ENCODE assay signal across 8 cellular contexts in genomic region chr9:92728831-92729734, GRCh38. TPM values are rescaled to one million over a fixed set of nuclear protein-coding genes. Genes with fewer than 3 reads are reported as not detected.
A peak's percentile ranks its signal among the peaks of the same experiment; 100 is the strongest.
DNase-seq lines count a peak whose midpoint lies in the region; ATAC-seq and TF ChIP-seq lines count a peak whose summit lies in the region.

No MANE protein-coding gene starts in this region.

- peak overlapping the region; percentile 14; the same call in 1 of the 2 replicates for H3K4me2 ChIP-seq in OCI-LY3 (ENCODE audit: low read length)

- no peaks in the 10 kb centered on the region for H3K27me3 ChIP-seq in OCI-LY3 (ENCODE audit: low read depth, low read length)
- no peaks in the 10 kb centered on the region for H3K27me3 ChIP-seq in tibial artery

- H3K36me3 ChIP-seq in OCI-LY3 (replicated peaks; ENCODE audit: low read depth, low read length) (peaks cover 13% of the 10 kb centered on the region), tibial artery (peaks cover 14 to 48% (median 38%) of the 10 kb centered on the region in 3 donors)

- H3K4me1 Mint-ChIP-seq in stimulated activated naive CD8-positive, alpha-beta T cell treated with anti-CD3 and anti-CD28 coated beads, Interleukin-15, amount 100 ng/mL, for 72 hours, result peaks cover 33% of the 10 kb centered on the region
- H3K4me1 Mint-ChIP-seq in stimulated activated naive B cell treated with anti-CD40 and anti-IgM and Interleukin-4, amounts not matched to agents 10 μg/mL and 1 μg/mL and 100 μg/mL, for 72 hours, result peaks cover 58 to 82% of the 10 kb centered on the region in 2 donors

- H3K36me3 Mint-ChIP-seq in stimulated activated naive B cell treated with anti-CD40 and anti-IgM and Interleukin-4, amounts not matched to agents 10 μg/mL and 1 μg/mL and 100 μg/mL, for 72 hours, result peaks cover 28 to 44% of the 10 kb centered on the region in 2 donors

- H3K4me3 ChIP-seq in OCI-LY3 (ENCODE audit: low read length) (no peak overlapping the region), tibial artery (no peak overlapping the region)

- H3K9me3 Mint-ChIP-seq in stimulated activated naive CD8-positive, alpha-beta T cell treated with anti-CD3 and anti-CD28 coated beads, Interleukin-15, amount 100 ng/mL, for 72 hours, result no peaks in the 10 kb centered on the region
- H3K9me3 Mint-ChIP-seq in stimulated activated naive B cell treated with anti-CD40 and anti-IgM and Interleukin-4, amounts not matched to agents 10 μg/mL and 1 μg/mL and 100 μg/mL, for 72 hours, result no peaks in the 10 kb centered on the region

- H3K27ac Mint-ChIP-seq in stimulated activated naive CD8-positive, alpha-beta T cell treated with anti-CD3 and anti-CD28 coated beads, Interleukin-15, amount 100 ng/mL, for 72 hours, result peak overlapping the region in 1 of 2 donors; percentile 59
- H3K27ac Mint-ChIP-seq in stimulated activated naive B cell treated with anti-CD40 and anti-IgM and Interleukin-4, amounts not matched to agents 10 μg/mL and 1 μg/mL and 100 μg/mL, for 72 hours, result peak overlapping the region; percentile 95

- no peak overlapping the region for H3K9ac ChIP-seq in OCI-LY3 (ENCODE audit: low read length)

- peaks cover 55% of the 10 kb centered on the region for H3K79me2 ChIP-seq in OCI-LY3 (ENCODE audit: low read length)

- H2AFZ ChIP-seq in OCI-LY3 (ENCODE audit: low read depth, low read length), result no peak overlapping the region

- intact Hi-C loops in cardiac septum (cut with DNase I), result no loop called here
- intact Hi-C loops in tibial artery (cut with DNase I; ENCODE audit: low total_unique reads), result no loop called here

- no peaks in the 10 kb centered on the region for H3K9me3 ChIP-seq in OCI-LY3 (ENCODE audit: insufficient read depth, low read length)
- no peaks in the 10 kb centered on the region for H3K9me3 ChIP-seq in tibial artery

- peaks cover 50% of the 10 kb centered on the region for H4K20me1 ChIP-seq in OCI-LY3 (ENCODE audit: insufficient read depth, low read length)

- no peak for DNase-seq in stimulated activated naive CD8-positive, alpha-beta T cell treated with anti-CD3 and anti-CD28 coated beads, Interleukin-15, Interleukin-2, amounts not matched to agents 100 U/mL and 50 U/mL, for 24 hours
- DNase-seq in stimulated activated naive CD8-positive, alpha-beta T cell treated with anti-CD3 and anti-CD28 coated beads, Interleukin-15, amount 100 ng/mL, for 72 hours, result no peak
- DNase-seq in cardiac septum (ENCODE audit: low spot score) (peak; percentile 78), tibial artery (no peak), SW480 (ENCODE audit: low spot score) (no peak)
- DNase-seq in stimulated activated naive B cell treated with anti-CD40 and anti-IgM and Interleukin-4, amounts not matched to agents 10 μg/mL and 1 μg/mL and 100 μg/mL, for 72 hours, result peak; percentile 56

- no peaks in the 10 kb centered on the region for H3K27me3 Mint-ChIP-seq in stimulated activated naive CD8-positive, alpha-beta T cell treated with anti-CD3 and anti-CD28 coated beads, Interleukin-15, amount 100 ng/mL, for 72 hours
- no peaks in the 10 kb centered on the region for H3K27me3 Mint-ChIP-seq in stimulated activated naive B cell treated with anti-CD40 and anti-IgM and Interleukin-4, amounts not matched to agents 10 μg/mL and 1 μg/mL and 100 μg/mL, for 72 hours

- peak; percentile 62 for TF ChIP-seq CTCF in OCI-LY3 (IDR thresholded peaks at IDR 0.05; ENCODE audit: low read depth, low read length)
- TF ChIP-seq CTCF in tibial artery (IDR thresholded peaks at IDR 0.05), result peak in 1 of 2 experiments; percentile 33

- no peak overlapping the region for H3K4me3 Mint-ChIP-seq in stimulated activated naive CD8-positive, alpha-beta T cell treated with anti-CD3 and anti-CD28 coated beads, Interleukin-15, amount 100 ng/mL, for 72 hours
- peak overlapping the region; percentile 69 to 73 for H3K4me3 Mint-ChIP-seq in stimulated activated naive B cell treated with anti-CD40 and anti-IgM and Interleukin-4, amounts not matched to agents 10 μg/mL and 1 μg/mL and 100 μg/mL, for 72 hours

- H3K4me1 ChIP-seq in OCI-LY3 (ENCODE audit: low read length), result peaks cover 13% of the 10 kb centered on the region
- peaks cover 0 to 11% (median 2%) of the 10 kb centered on the region in 4 donors for H3K4me1 ChIP-seq in tibial artery

- H3K27ac ChIP-seq in OCI-LY3 (ENCODE audit: low read length) (no peak overlapping the region), tibial artery (no peak overlapping the region)

- peak; percentile 25 for ATAC-seq in stimulated activated naive CD8-positive, alpha-beta T cell treated with anti-CD3 and anti-CD28 coated beads, Interleukin-15, Interleukin-2, amounts not matched to agents 100 U/mL and 50 U/mL, for 24 hours
- no peak for ATAC-seq in stimulated activated naive CD8-positive, alpha-beta T cell treated with anti-CD3 and anti-CD28 coated beads, Interleukin-15, amount 100 ng/mL, for 72 hours
- peak; percentile 65 for ATAC-seq in HG02938 (IDR thresholded peaks at IDR 0.05; ENCODE audit: unreplicated experiment)
- ATAC-seq in stimulated activated naive B cell treated with anti-CD40 and anti-IgM and Interleukin-4, amounts not matched to agents 10 μg/mL and 1 μg/mL and 100 μg/mL, for 72 hours (replicated peaks), result peak; percentile 96 to 97

RNA-seq across cellular contexts. Expression of gene BICD2, which starts 35.5 kb away (rescaled TPM):
- 39.5 TPM for total RNA-seq in cardiac septum

RNA-seq across cellular contexts. Expression of gene IPPK, which starts 59.2 kb away (rescaled TPM):
- 13.1 TPM for total RNA-seq in cardiac septum

Comparison
In these comparisons a context has a peak if more than half of its experiments do, and no peak if none do; other contexts are left out.
1. DNase-seq: peak in cardiac septum (single experiment) and stimulated activated naive B cell treated with anti-CD40 and anti-IgM and Interleukin-4, amounts not matched to agents 10 μg/mL and 1 μg/mL and 100 μg/mL, for 72 hours (single experiment); none in stimulated activated naive CD8-positive, alpha-beta T cell treated with anti-CD3 and anti-CD28 coated beads, Interleukin-15, Interleukin-2, amounts not matched to agents 100 U/mL and 50 U/mL, for 24 hours (single experiment), stimulated activated naive CD8-positive, alpha-beta T cell treated with anti-CD3 and anti-CD28 coated beads, Interleukin-15, amount 100 ng/mL, for 72 hours (0 of 2), tibial artery (0 of 2) and SW480 (single experiment).
2. H3K4me3 Mint-ChIP-seq: peak in stimulated activated naive B cell treated with anti-CD40 and anti-IgM and Interleukin-4, amounts not matched to agents 10 μg/mL and 1 μg/mL and 100 μg/mL, for 72 hours (2 of 2); none in stimulated activated naive CD8-positive, alpha-beta T cell treated with anti-CD3 and anti-CD28 coated beads, Interleukin-15, amount 100 ng/mL, for 72 hours (0 of 2).